ENCODE assay signal across 15 cellular contexts in genomic region chr14:62847168-62847567, GRCh38.
DNase-seq lines count a peak whose midpoint lies in the region; ATAC-seq and TF ChIP-seq lines count a peak whose summit lies in the region.
"Had no signal": no experiment of that assay in that cellular context is flagged by ENCODE, and none has a peak within 500 bp of the region (broad histone marks: within the 10 kb centered on the region; RNA-seq: fewer than 3 reads in every experiment).

No MANE protein-coding gene starts in this region.

- no peaks in the 10 kb centered on the region for H3K79me2 ChIP-seq in osteoblast (ENCODE audit: insufficient read depth, low read length)

- H3K27ac ChIP-seq in osteoblast (ENCODE audit: low read depth, low read length) = no peak overlapping the region
- H3K27ac ChIP-seq: 22Rv1; A549; BLaER1 treated with 17β-estradiol and CSF1 and Interleukin-3, amounts not matched to agents 10 nM and 100 nM had no signal

- H3K4me2 ChIP-seq in osteoblast (ENCODE audit: insufficient read depth, low read length) = no peak overlapping the region
- H3K4me2 ChIP-seq: A549; BLaER1 treated with 17β-estradiol and CSF1 and Interleukin-3, amounts not matched to agents 10 nM and 100 nM had no signal

- H3K9me3 ChIP-seq in adipocyte (ENCODE audit: control insufficient read depth, low read length) (no peaks in the 10 kb centered on the region), osteoblast (ENCODE audit: low read depth, low read length) (peaks cover 3% of the 10 kb centered on the region)
- H3K9me3 ChIP-seq: A549; BLaER1 treated with 17β-estradiol and CSF1 and Interleukin-3, amounts not matched to agents 10 nM and 100 nM; HAP-1 had no signal

- no peak for ATAC-seq in GM21717 (IDR thresholded peaks at IDR 0.05; ENCODE audit: unreplicated experiment)
- ATAC-seq: A549; CD8-positive, alpha-beta T cell had no signal

- no peak overlapping the region for H3K9ac ChIP-seq in adipocyte (ENCODE audit: low read length)
- H3K9ac ChIP-seq: BLaER1 treated with 17β-estradiol and CSF1 and Interleukin-3, amounts not matched to agents 10 nM and 100 nM had no signal

- H3K27me3 ChIP-seq in adipocyte (replicated peaks; ENCODE audit: control insufficient read depth, insufficient read depth, low read length) (no peaks in the 10 kb centered on the region), osteoblast (ENCODE audit: insufficient read depth, low read length) (no peaks in the 10 kb centered on the region)
- H3K27me3 ChIP-seq: BLaER1 treated with 17β-estradiol and CSF1 and Interleukin-3, amounts not matched to agents 10 nM and 100 nM had no signal

- no peaks in the 10 kb centered on the region for H4K20me1 ChIP-seq in osteoblast (ENCODE audit: insufficient read depth, low read length)
- H4K20me1 ChIP-seq: BLaER1 treated with 17β-estradiol and CSF1 and Interleukin-3, amounts not matched to agents 10 nM and 100 nM had no signal

- H3K4me3 ChIP-seq in adipocyte (ENCODE audit: low read length) (no peak overlapping the region), osteoblast (ENCODE audit: insufficient read depth, low read length) (no peak overlapping the region)
- H3K4me3 ChIP-seq: A549; BLaER1 treated with 17β-estradiol and CSF1 and Interleukin-3, amounts not matched to agents 10 nM and 100 nM; HAP-1 had no signal

- no peaks in the 10 kb centered on the region for H3K36me3 ChIP-seq in adipocyte (ENCODE audit: control insufficient read depth, insufficient read depth, low read length, severe bottlenecking)
- no peaks in the 10 kb centered on the region for H3K36me3 ChIP-seq in osteoblast (ENCODE audit: insufficient read depth, low read length)
- H3K36me3 ChIP-seq: BLaER1 treated with 17β-estradiol and CSF1 and Interleukin-3, amounts not matched to agents 10 nM and 100 nM; HAP-1 had no signal

- TF ChIP-seq CTCF in osteoblast (IDR thresholded peaks at IDR 0.05; ENCODE audit: extremely low read depth, low read depth, low read length) = no peak

- H3K4me1 ChIP-seq in adipocyte (ENCODE audit: control insufficient read depth, insufficient read depth, low read length) (no peaks in the 10 kb centered on the region), osteoblast (ENCODE audit: insufficient read depth, low read length) (no peaks in the 10 kb centered on the region)
- H3K4me1 ChIP-seq: A549; BLaER1 treated with 17β-estradiol and CSF1 and Interleukin-3, amounts not matched to agents 10 nM and 100 nM; HAP-1 had no signal

- no peak overlapping the region for H2AFZ ChIP-seq in osteoblast (ENCODE audit: low read length)

- DNase-seq in DMS 273 (lab: John Stamatoyannopoulos, UW; ENCODE audit: unreplicated experiment) (peak; percentile 3), DMS 273 treated with DMSO at 0.1 percent for 48 hours (lab: John Stamatoyannopoulos, UW) (no peak), NCI-H524 (lab: John Stamatoyannopoulos, UW) (peak; percentile 54 to 96), adipocyte (ENCODE audit: low read depth) (peak; percentile 44), osteoblast (ENCODE audit: insufficient read length, low spot score, missing footprints) (peak; percentile 15), NCI-H1105 (lab: John Stamatoyannopoulos, UW) (no peak), SW480 (ENCODE audit: low spot score) (no peak)
- DNase-seq: Calu3; CD8-positive, alpha-beta T cell; GOT3 had no signal

Comparison
In these comparisons a context has a peak if more than half of its experiments do, and no peak if none do; other contexts are left out.
1. DNase-seq: peak in DMS 273 (single experiment), NCI-H524 (2 of 2), adipocyte (single experiment) and osteoblast (single experiment); none in DMS 273 treated with DMSO at 0.1 percent for 48 hours (single experiment), NCI-H1105 (single experiment) and SW480 (single experiment).